34 cellular contexts compared by ENCODE assay signal in the genomic region with DNA sequence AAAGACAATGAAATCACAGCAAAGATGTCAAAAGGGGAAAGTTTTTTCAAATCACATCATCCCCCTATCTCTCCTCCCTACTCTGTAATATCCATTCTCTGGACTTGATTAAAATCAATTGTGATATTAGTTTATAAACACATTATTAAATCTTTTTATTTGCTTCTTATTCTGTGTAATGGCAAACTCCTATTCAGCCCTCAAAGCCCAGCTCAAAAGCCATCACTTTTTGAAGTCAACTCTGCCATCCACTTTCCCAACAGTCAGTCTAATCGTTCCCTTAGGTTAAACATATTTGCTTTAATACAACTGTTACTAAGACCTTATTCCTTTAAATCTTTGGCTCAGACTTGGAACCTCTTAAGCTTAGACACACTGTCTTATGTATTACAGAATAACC.
"Had no signal": no experiment of that assay in that cellular context is flagged by ENCODE, and none has a peak within 500 bp of the region (broad histone marks: within the 10 kb centered on the region; RNA-seq: fewer than 3 reads in every experiment).

No MANE protein-coding gene starts in this region.

- DNase-seq: activated B cell treated with CpG ODN at 0.5 μM for 24 hours; activated CD4-positive, alpha-beta memory T cell treated with anti-CD3 and anti-CD28 coated beads, Interleukin-2, amount 10 ng/mL, durations not matched to agents 7 days and 5 days; activated CD4-positive, alpha-beta T cell treated with anti-CD3 and anti-CD28 coated beads for 4 hours; activated CD4-positive, alpha-beta T cell treated with anti-CD3 and anti-CD28 coated beads, Interleukin-2, amount 10 ng/mL, durations not matched to agents 7 days and 5 days; activated CD4-positive, alpha-beta T cell treated with anti-CD3 and anti-CD28 coated beads, Interleukin-2, amount 50 U/mL, for 48 hours; activated CD4-positive, CD25-positive, alpha-beta regulatory T cell treated with anti-CD3 and anti-CD28 coated beads, Interleukin-2, amount 50 U/mL, for 72 hours; activated CD8-positive, alpha-beta memory T cell treated with anti-CD3 and anti-CD28 coated beads for 24 hours; activated CD8-positive, alpha-beta memory T cell treated with anti-CD3 and anti-CD28 coated beads, Interleukin-2, amount 10 ng/mL, durations not matched to agents 7 days and 5 days; activated CD8-positive, alpha-beta memory T cell treated with anti-CD3 and anti-CD28 coated beads, Interleukin-2, amount 50 U/mL, for 48 hours; activated CD8-positive, alpha-beta T cell treated with anti-CD3 and anti-CD28 coated beads, Interleukin-2, amount 10 ng/mL, durations not matched to agents 7 days and 5 days; activated effector memory CD4-positive, alpha-beta T cell treated with Interleukin-2 at 50 U/mL for 16 hours; activated gamma-delta T cell; activated naive CD4-positive, alpha-beta T cell treated with anti-CD3 and anti-CD28 coated beads, Interleukin-2, amount 10 ng/mL, durations not matched to agents 7 days and 5 days; activated naive CD4-positive, alpha-beta T cell treated with Interleukin-2 at 50 U/mL for 16 hours; activated naive CD8-positive, alpha-beta T cell treated with anti-CD3 and anti-CD28 coated beads, Interleukin-2, amount 10 ng/mL, durations not matched to agents 7 days and 5 days; activated naive CD8-positive, alpha-beta T cell treated with anti-CD3 and anti-CD28 coated beads, Interleukin-2, amount 50 U/mL, for 24 hours; activated T-cell treated with anti-CD3 and anti-CD28 coated beads, Interleukin-2, amount 50 U/mL, for 24 hours; activated T-cell treated with anti-CD3 and anti-CD28 coated beads, Interleukin-2, amount 50 U/mL, for 48 hours; amygdala; anterior cingulate cortex; caudate nucleus; cerebellar nuclear complex; T-cell; T-helper 17 cell; T-helper 9 cell had no signal

- H3K27ac ChIP-seq: ascending aorta, cardiac muscle cell, VCaP had no signal

- H3K4me1 Mint-ChIP-seq: activated B cell treated with CpG ODN at 0.5 μM for 24 hours; activated CD4-positive, alpha-beta memory T cell treated with anti-CD3 and anti-CD28 coated beads, Interleukin-2, amount 10 ng/mL, durations not matched to agents 7 days and 5 days; activated CD4-positive, alpha-beta T cell treated with anti-CD3 and anti-CD28 coated beads, Interleukin-2, amount 10 ng/mL, durations not matched to agents 7 days and 5 days; activated CD8-positive, alpha-beta memory T cell treated with anti-CD3 and anti-CD28 coated beads, Interleukin-2, amount 10 ng/mL, durations not matched to agents 7 days and 5 days; activated naive CD4-positive, alpha-beta T cell treated with anti-CD3 and anti-CD28 coated beads, Interleukin-2, amount 10 ng/mL, durations not matched to agents 7 days and 5 days; activated naive CD4-positive, alpha-beta T cell treated with anti-CD3 and anti-CD28 coated beads, Interleukin-2, amount 50 U/mL, for 24 hours; activated naive CD8-positive, alpha-beta T cell treated with anti-CD3 and anti-CD28 coated beads, Interleukin-2, amount 10 ng/mL, durations not matched to agents 7 days and 5 days; activated naive CD8-positive, alpha-beta T cell treated with anti-CD3 and anti-CD28 coated beads, Interleukin-2, amount 50 U/mL, for 24 hours; central memory CD8-positive, alpha-beta T cell; T-cell; T-helper 17 cell had no signal

- H3K4me3 ChIP-seq: ascending aorta, cardiac muscle cell had no signal

- H3K27me3 Mint-ChIP-seq: activated B cell treated with CpG ODN at 0.5 μM for 24 hours; activated CD4-positive, alpha-beta memory T cell treated with anti-CD3 and anti-CD28 coated beads, Interleukin-2, amount 10 ng/mL, durations not matched to agents 7 days and 5 days; activated CD4-positive, alpha-beta T cell treated with anti-CD3 and anti-CD28 coated beads, Interleukin-2, amount 10 ng/mL, durations not matched to agents 7 days and 5 days; activated CD8-positive, alpha-beta memory T cell treated with anti-CD3 and anti-CD28 coated beads, Interleukin-2, amount 10 ng/mL, durations not matched to agents 7 days and 5 days; activated naive CD4-positive, alpha-beta T cell treated with anti-CD3 and anti-CD28 coated beads, Interleukin-2, amount 10 ng/mL, durations not matched to agents 7 days and 5 days; activated naive CD4-positive, alpha-beta T cell treated with anti-CD3 and anti-CD28 coated beads, Interleukin-2, amount 50 U/mL, for 24 hours; activated naive CD8-positive, alpha-beta T cell; activated naive CD8-positive, alpha-beta T cell treated with anti-CD3 and anti-CD28 coated beads, Interleukin-2, amount 10 ng/mL, durations not matched to agents 7 days and 5 days; activated naive CD8-positive, alpha-beta T cell treated with anti-CD3 and anti-CD28 coated beads, Interleukin-2, amount 50 U/mL, for 24 hours; activated T-cell treated with anti-CD3 and anti-CD28 coated beads, Interleukin-2, amount 50 U/mL, for 24 hours; central memory CD8-positive, alpha-beta T cell; T-cell; T-helper 17 cell had no signal

- H3K36me3 Mint-ChIP-seq: activated CD8-positive, alpha-beta memory T cell treated with anti-CD3 and anti-CD28 coated beads, Interleukin-2, amount 10 ng/mL, durations not matched to agents 7 days and 5 days; activated naive CD4-positive, alpha-beta T cell treated with anti-CD3 and anti-CD28 coated beads, Interleukin-2, amount 10 ng/mL, durations not matched to agents 7 days and 5 days; activated naive CD4-positive, alpha-beta T cell treated with anti-CD3 and anti-CD28 coated beads, Interleukin-2, amount 50 U/mL, for 24 hours; activated naive CD8-positive, alpha-beta T cell; activated naive CD8-positive, alpha-beta T cell treated with anti-CD3 and anti-CD28 coated beads, Interleukin-2, amount 10 ng/mL, durations not matched to agents 7 days and 5 days; brain; T-cell had no signal

- H3K9me3 Mint-ChIP-seq: activated CD4-positive, alpha-beta T cell treated with anti-CD3 and anti-CD28 coated beads, Interleukin-2, amount 10 ng/mL, durations not matched to agents 7 days and 5 days; activated naive CD8-positive, alpha-beta T cell treated with anti-CD3 and anti-CD28 coated beads, Interleukin-2, amount 10 ng/mL, durations not matched to agents 7 days and 5 days had no signal

- H3K4me3 Mint-ChIP-seq: activated B cell treated with CpG ODN at 0.5 μM for 24 hours; activated CD4-positive, alpha-beta memory T cell treated with anti-CD3 and anti-CD28 coated beads, Interleukin-2, amount 10 ng/mL, durations not matched to agents 7 days and 5 days; activated CD4-positive, alpha-beta T cell treated with anti-CD3 and anti-CD28 coated beads, Interleukin-2, amount 10 ng/mL, durations not matched to agents 7 days and 5 days; activated CD8-positive, alpha-beta memory T cell treated with anti-CD3 and anti-CD28 coated beads, Interleukin-2, amount 10 ng/mL, durations not matched to agents 7 days and 5 days; activated CD8-positive, alpha-beta T cell treated with anti-CD3 and anti-CD28 coated beads, Interleukin-2, amount 10 ng/mL, durations not matched to agents 7 days and 5 days; activated naive CD4-positive, alpha-beta T cell treated with anti-CD3 and anti-CD28 coated beads, Interleukin-2, amount 10 ng/mL, durations not matched to agents 7 days and 5 days; activated naive CD4-positive, alpha-beta T cell treated with anti-CD3 and anti-CD28 coated beads, Interleukin-2, amount 50 U/mL, for 24 hours; activated naive CD8-positive, alpha-beta T cell; activated naive CD8-positive, alpha-beta T cell treated with anti-CD3 and anti-CD28 coated beads, Interleukin-2, amount 10 ng/mL, durations not matched to agents 7 days and 5 days; activated naive CD8-positive, alpha-beta T cell treated with anti-CD3 and anti-CD28 coated beads, Interleukin-2, amount 50 U/mL, for 24 hours; activated T-cell treated with anti-CD3 and anti-CD28 coated beads, Interleukin-2, amount 50 U/mL, for 24 hours; central memory CD8-positive, alpha-beta T cell; T-cell; T-helper 17 cell; T-helper 2 cell treated with Interferon-gamma antibody and Interleukin-4, amounts not matched to agents 5 μg/mL and 100 μg/mL, for 36 hours had no signal

- H3K27me3 ChIP-seq: ascending aorta, cardiac muscle cell had no signal

- H3K36me3 ChIP-seq: ascending aorta, cardiac muscle cell had no signal

- H3K27ac Mint-ChIP-seq: activated B cell treated with CpG ODN at 0.5 μM for 24 hours; activated CD4-positive, alpha-beta memory T cell treated with anti-CD3 and anti-CD28 coated beads, Interleukin-2, amount 10 ng/mL, durations not matched to agents 7 days and 5 days; activated CD4-positive, alpha-beta T cell treated with anti-CD3 and anti-CD28 coated beads, Interleukin-2, amount 10 ng/mL, durations not matched to agents 7 days and 5 days; activated CD8-positive, alpha-beta memory T cell treated with anti-CD3 and anti-CD28 coated beads, Interleukin-2, amount 10 ng/mL, durations not matched to agents 7 days and 5 days; activated CD8-positive, alpha-beta T cell treated with anti-CD3 and anti-CD28 coated beads, Interleukin-2, amount 10 ng/mL, durations not matched to agents 7 days and 5 days; activated naive CD4-positive, alpha-beta T cell treated with anti-CD3 and anti-CD28 coated beads, Interleukin-2, amount 10 ng/mL, durations not matched to agents 7 days and 5 days; activated naive CD4-positive, alpha-beta T cell treated with anti-CD3 and anti-CD28 coated beads, Interleukin-2, amount 50 U/mL, for 24 hours; activated naive CD8-positive, alpha-beta T cell; activated naive CD8-positive, alpha-beta T cell treated with anti-CD3 and anti-CD28 coated beads, Interleukin-2, amount 10 ng/mL, durations not matched to agents 7 days and 5 days; activated naive CD8-positive, alpha-beta T cell treated with anti-CD3 and anti-CD28 coated beads, Interleukin-2, amount 50 U/mL, for 24 hours; activated T-cell treated with anti-CD3 and anti-CD28 coated beads, Interleukin-2, amount 50 U/mL, for 24 hours; activated T-helper 2 cell treated with anti-CD3 and anti-CD28 coated beads, Interferon-gamma antibody, Interleukin-2, Interleukin-4, amounts not matched to agents 10 μg/mL and 5 μg/mL and 100 μg/mL, durations not matched to agents 14 hours and 24 hours and 36 hours; T-cell; T-helper 17 cell; T-helper 2 cell treated with Interferon-gamma antibody and Interleukin-4, amounts not matched to agents 5 μg/mL and 100 μg/mL, for 36 hours had no signal
